ENCODE assay signal across 11 cellular contexts in genomic region chr1:97630968-97631367, GRCh38.
DNase-seq lines count a peak whose midpoint lies in the region; ATAC-seq and TF ChIP-seq lines count a peak whose summit lies in the region.
"Had no signal": no experiment of that assay in that cellular context is flagged by ENCODE, and none has a peak within 500 bp of the region (broad histone marks: within the 10 kb centered on the region; RNA-seq: fewer than 3 reads in every experiment).

No MANE protein-coding gene starts in this region.

- H3K4me3 ChIP-seq in fibroblast of pulmonary artery (replicated peaks; ENCODE audit: low read depth, low read length) (no peak overlapping the region), testis (no peak overlapping the region)
- H3K4me3 ChIP-seq: SJSA1 had no signal

- no peak for TF ChIP-seq POLR2A in testis (IDR thresholded peaks at IDR 0.05)

- H3K27ac ChIP-seq in testis = no peak overlapping the region
- H3K27ac ChIP-seq: SJSA1 had no signal

- DNase-seq in left cardiac atrium (peak; percentile 17), Right ventricle myocardium inferior (ENCODE audit: missing footprints) (no peak), NCI-H510A (lab: John Stamatoyannopoulos, UW) (peak; percentile 43), fibroblast of pulmonary artery (ENCODE audit: low read depth) (peak; percentile 42), testis (peak; percentile 23), COLO829 (ENCODE audit: low spot score) (no peak)
- DNase-seq: activated gamma-delta T cell, cerebellar nuclear complex had no signal

- intact Hi-C loops in left cardiac atrium (cut with DNase I) (no loop called here), Right ventricle myocardium inferior (cut with DNase I) (no loop called here), testis (cut with DNase I; ENCODE audit: low total_unique reads) (no loop called here)

- no peaks in the 10 kb centered on the region for H3K27me3 ChIP-seq in testis
- H3K27me3 ChIP-seq: SJSA1 had no signal

- ATAC-seq in left cardiac atrium (peak in 1 of 2 donors; percentile 36), Right ventricle myocardium inferior (no peak), GM18517 (IDR thresholded peaks at IDR 0.05; ENCODE audit: unreplicated experiment) (no peak), GM21360 (IDR thresholded peaks at IDR 0.05; ENCODE audit: unreplicated experiment) (no peak)

- H3K36me3 ChIP-seq in testis (ENCODE audit: low read depth, missing control alignments) = no peaks in the 10 kb centered on the region
- H3K36me3 ChIP-seq: SJSA1 had no signal

- no peaks in the 10 kb centered on the region for H3K9me3 ChIP-seq in testis
- H3K9me3 ChIP-seq: SJSA1 had no signal

- WGBS in testis, 2 donors = 62 to 74% methylated on average over 3 of the region's 3 CpGs

- TF ChIP-seq CTCF in fibroblast of pulmonary artery (IDR thresholded peaks at IDR 0.05; ENCODE audit: low read length, missing control alignments) = no peak
- no peak for TF ChIP-seq CTCF in testis (IDR thresholded peaks at IDR 0.05)

- peaks cover 24% of the 10 kb centered on the region for H3K4me1 ChIP-seq in testis

Comparison
In these comparisons a context has a peak if more than half of its experiments do, and no peak if none do; other contexts are left out.
1. DNase-seq: peak in left cardiac atrium (single experiment), NCI-H510A (single experiment), fibroblast of pulmonary artery (single experiment) and testis (single experiment); none in Right ventricle myocardium inferior (single experiment) and COLO829 (single experiment).